In genomic region chr15:85780586-85780985, GRCh38 we compare ENCODE assay signal across 20 cellular contexts.
"Had no signal": no experiment of that assay in that cellular context is flagged by ENCODE, and none has a peak within 500 bp of the region (broad histone marks: within the 10 kb centered on the region; RNA-seq: fewer than 3 reads in every experiment).

No MANE protein-coding gene starts in this region.

- H3K27me3 Mint-ChIP-seq: central memory CD8-positive, alpha-beta T cell; stimulated activated memory B cell treated with anti-CD40 and anti-IgM and Interleukin-4, amounts not matched to agents 10 μg/mL and 1 μg/mL and 100 μg/mL, for 72 hours; T-cell had no signal

- H3K36me3 Mint-ChIP-seq: stimulated activated memory B cell treated with anti-CD40 and anti-IgM and Interleukin-4, amounts not matched to agents 10 μg/mL and 1 μg/mL and 100 μg/mL, for 72 hours had no signal

- H3K9me3 Mint-ChIP-seq: central memory CD8-positive, alpha-beta T cell; stimulated activated memory B cell treated with anti-CD40 and anti-IgM and Interleukin-4, amounts not matched to agents 10 μg/mL and 1 μg/mL and 100 μg/mL, for 72 hours; T-cell had no signal

- H3K27ac Mint-ChIP-seq: stimulated activated memory B cell treated with anti-CD40 and anti-IgM and Interleukin-4, amounts not matched to agents 10 μg/mL and 1 μg/mL and 100 μg/mL, for 72 hours; T-cell had no signal

- ATAC-seq: activated CD4-positive, CD25-positive, alpha-beta regulatory T cell treated with anti-CD3 and anti-CD28 coated beads, Interleukin-2, amount 50 U/mL, for 24 hours; heart right ventricle; stimulated activated memory B cell treated with anti-CD40 and anti-IgM and Interleukin-4, amounts not matched to agents 10 μg/mL and 1 μg/mL and 100 μg/mL, for 72 hours; T-cell had no signal

- DNase-seq: activated CD4-positive, alpha-beta T cell treated with anti-CD3 and anti-CD28 coated beads, Interleukin-2, amount 50 U/mL, for 4 hours; activated effector memory CD4-positive, alpha-beta T cell treated with Interleukin-2 at 50 U/mL for 16 hours; activated naive CD4-positive, alpha-beta T cell treated with anti-CD3 and anti-CD28 coated beads, Interleukin-2, amount 50 U/mL, for 16 hours; adrenal gland; cortex of kidney; effector CD8-positive, alpha-beta T cell; gastrocnemius medialis; heart right ventricle; left cardiac atrium; midbrain; stimulated activated CD4-positive, alpha-beta T cell treated with anti-CD3 and anti-CD28 coated beads, Interleukin-2, amount 100 ng/mL, for 48 hours; substantia nigra; T-cell; T-helper 9 cell; transverse colon had no signal

- H3K27ac ChIP-seq: heart right ventricle, parathyroid adenoma, SK-N-MC, transverse colon had no signal

- H3K9me3 ChIP-seq: adrenal gland, gastrocnemius medialis, heart right ventricle, transverse colon had no signal

- H3K27me3 ChIP-seq: adrenal gland, gastrocnemius medialis, heart right ventricle, transverse colon had no signal

- H3K4me3 Mint-ChIP-seq: central memory CD8-positive, alpha-beta T cell; stimulated activated memory B cell treated with anti-CD40 and anti-IgM and Interleukin-4, amounts not matched to agents 10 μg/mL and 1 μg/mL and 100 μg/mL, for 72 hours; T-cell had no signal

- H3K4me3 ChIP-seq: adrenal gland, gastrocnemius medialis, heart right ventricle, SK-N-MC, transverse colon had no signal

- H3K36me3 ChIP-seq: adrenal gland, gastrocnemius medialis, heart right ventricle, transverse colon had no signal
